Comparison of ENCODE assay signal across 1 cellular context in the genomic region with DNA sequence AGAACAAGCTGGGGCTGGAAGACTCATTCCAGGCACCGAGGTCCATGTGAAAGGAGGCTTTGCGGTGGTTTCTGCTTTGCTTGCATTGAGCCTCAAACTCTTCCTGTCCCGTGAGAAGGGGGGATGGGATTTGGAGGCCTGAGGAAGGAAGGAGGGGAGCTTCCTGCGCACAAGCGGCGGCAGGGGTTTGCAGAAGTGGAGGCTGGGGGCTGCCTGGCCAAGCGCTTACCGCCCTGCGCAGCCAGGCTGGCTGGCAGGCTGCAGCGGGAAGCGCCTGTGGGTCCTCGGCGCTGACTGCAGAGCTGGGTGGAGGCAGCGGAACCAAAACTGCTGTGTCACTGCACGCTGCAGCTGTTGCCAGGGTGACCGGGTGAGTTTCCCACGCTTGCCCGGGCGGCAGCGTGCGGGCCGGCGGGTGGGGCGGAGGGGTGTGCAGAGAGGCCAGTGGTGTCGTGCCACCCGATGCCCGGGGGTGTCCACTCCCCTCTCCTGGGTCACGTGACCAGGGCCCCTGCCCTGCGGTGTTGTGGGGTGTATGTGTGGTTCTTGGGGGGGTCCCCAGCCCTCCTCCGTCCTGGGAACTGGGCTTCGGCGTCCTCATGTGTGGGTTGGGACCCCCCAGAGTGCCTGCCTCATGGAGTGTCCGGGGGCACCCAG.
TF ChIP-seq lines count a peak whose summit lies in the region.

No MANE protein-coding gene starts in this region.

TF ChIP-seq in K562, 482 proteins besides CTCF, POLR2A, EP300 and RAD21 (continued from another document and continues in another):
- no peak for TF ChIP-seq ZBTB40 (IDR thresholded peaks at IDR 0.05)
- TF ChIP-seq ZBTB40 (CRISPR knock-in tag; IDR thresholded peaks at IDR 0.05): no peak
- TF ChIP-seq PYGO2 (tag; IDR thresholded peaks at IDR 0.05): no peak
- no peak for TF ChIP-seq XRCC4 (IDR thresholded peaks at IDR 0.05; ENCODE audit: extremely low read depth, insufficient read depth, insufficient read length)
- TF ChIP-seq, protein P1, sequence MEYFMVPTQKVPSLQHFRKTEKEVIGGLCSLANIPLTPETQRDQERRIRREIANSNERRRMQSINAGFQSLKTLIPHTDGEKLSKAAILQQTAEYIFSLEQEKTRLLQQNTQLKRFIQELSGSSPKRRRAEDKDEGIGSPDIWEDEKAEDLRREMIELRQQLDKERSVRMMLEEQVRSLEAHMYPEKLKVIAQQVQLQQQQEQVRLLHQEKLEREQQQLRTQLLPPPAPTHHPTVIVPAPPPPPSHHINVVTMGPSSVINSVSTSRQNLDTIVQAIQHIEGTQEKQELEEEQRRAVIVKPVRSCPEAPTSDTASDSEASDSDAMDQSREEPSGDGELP (CRISPR knock-in tag; IDR thresholded peaks at IDR 0.05; ENCODE audit: borderline replicate concordance): peak; percentile 86
- TF ChIP-seq, protein P2, sequence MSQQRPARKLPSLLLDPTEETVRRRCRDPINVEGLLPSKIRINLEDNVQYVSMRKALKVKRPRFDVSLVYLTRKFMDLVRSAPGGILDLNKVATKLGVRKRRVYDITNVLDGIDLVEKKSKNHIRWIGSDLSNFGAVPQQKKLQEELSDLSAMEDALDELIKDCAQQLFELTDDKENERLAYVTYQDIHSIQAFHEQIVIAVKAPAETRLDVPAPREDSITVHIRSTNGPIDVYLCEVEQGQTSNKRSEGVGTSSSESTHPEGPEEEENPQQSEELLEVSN (IDR thresholded peaks at IDR 0.05; ENCODE audit: borderline replicate concordance in 1 of 2, extremely low read depth in 1 of 2, insufficient read depth in 1 of 2, insufficient read length in 1 of 2, low read depth in 1 of 2, low read length in 1 of 2, poor library complexity in 1 of 2, severe bottlenecking in 1 of 2): peak; percentile 89 to 93
- no peak for TF ChIP-seq NCOA1 (IDR thresholded peaks at IDR 0.05; ENCODE audit: low read depth)
- no peak for TF ChIP-seq ZNF561 (CRISPR knock-in tag; conservative IDR thresholded peaks at IDR 0.05)
- TF ChIP-seq CHD4 (IDR thresholded peaks at IDR 0.05; ENCODE audit: insufficient read depth, insufficient replicate concordance, low read depth, low read length, poor library complexity, severe bottlenecking): no peak
- no peak for TF ChIP-seq ZNF830 (CRISPR knock-in tag; IDR thresholded peaks at IDR 0.05)
- TF ChIP-seq SREBF1 (IDR thresholded peaks at IDR 0.05; ENCODE audit: borderline replicate concordance, low read depth, low read length): no peak
- TF ChIP-seq E2F4 (CRISPR knock-in tag; IDR thresholded peaks at IDR 0.05; ENCODE audit: low read depth): no peak
- TF ChIP-seq FOSL1 (tag; conservative IDR thresholded peaks at IDR 0.05): no peak
- TF ChIP-seq GMEB1 (CRISPR knock-in tag; IDR thresholded peaks at IDR 0.05): no peak
- no peak for TF ChIP-seq ZNF586 (CRISPR knock-in tag; conservative IDR thresholded peaks at IDR 0.05)
- peak; percentile 43 for TF ChIP-seq FIP1L1 (IDR thresholded peaks at IDR 0.05; ENCODE audit: low read depth, low read length, poor library complexity, severe bottlenecking)
- TF ChIP-seq TSHZ1 (CRISPR knock-in tag; IDR thresholded peaks at IDR 0.05): no peak
- no peak for TF ChIP-seq FOXK1 (CRISPR knock-in tag; IDR thresholded peaks at IDR 0.05; ENCODE audit: borderline replicate concordance)
- no peak for TF ChIP-seq CHAMP1 (IDR thresholded peaks at IDR 0.05)
- peak; percentile 62; the same call in 1 of the 2 replicates for TF ChIP-seq DPF2 (IDR thresholded peaks at IDR 0.05)
- no peak for TF ChIP-seq POLR2H (tag; IDR thresholded peaks at IDR 0.05; ENCODE audit: low read depth)
- no peak for TF ChIP-seq HMGXB4 (CRISPR knock-in tag; IDR thresholded peaks at IDR 0.05)
- TF ChIP-seq RNF219 (CRISPR knock-in tag; IDR thresholded peaks at IDR 0.05): no peak
- no peak for TF ChIP-seq MEF2A (IDR thresholded peaks at IDR 0.05; ENCODE audit: control insufficient read depth, low read depth, low read length)
- no peak for TF ChIP-seq ZNF695 (CRISPR knock-in tag; IDR thresholded peaks at IDR 0.05)
